16 cellular contexts compared by ENCODE assay signal in the genomic region with DNA sequence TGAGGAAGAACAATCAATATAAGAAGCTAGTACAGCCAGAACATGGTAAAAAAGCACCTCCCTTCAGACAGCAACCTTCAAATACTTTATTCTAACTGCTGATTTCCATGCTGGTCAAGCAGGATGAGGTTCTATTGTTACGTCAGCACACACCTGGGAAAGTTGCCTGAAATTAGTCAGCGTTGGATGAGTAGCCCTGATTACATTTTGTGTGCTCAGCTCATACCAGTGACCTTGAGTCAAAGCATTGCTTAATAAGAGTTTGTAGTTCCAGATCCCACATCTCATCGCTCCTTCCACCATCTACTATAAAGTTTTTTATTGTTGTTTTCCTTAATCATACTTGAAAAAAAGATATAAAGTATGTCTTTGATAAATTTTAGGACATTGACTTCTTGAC.
A peak's percentile ranks its signal among the peaks of the same experiment; 100 is the strongest.
DNase-seq lines count a peak whose midpoint lies in the region; ATAC-seq, FAIRE-seq and TF ChIP-seq lines count a peak whose summit lies in the region.
"Had no signal": no experiment of that assay in that cellular context is flagged by ENCODE, and none has a peak within 500 bp of the region (broad histone marks: within the 10 kb centered on the region; RNA-seq: fewer than 3 reads in every experiment).

No MANE protein-coding gene starts in this region.

- H3K27me3 ChIP-seq in bronchial epithelial cell (ENCODE audit: control insufficient read depth, insufficient read depth, low read length), result no peaks in the 10 kb centered on the region
- no peaks in the 10 kb centered on the region for H3K27me3 ChIP-seq in left lung
- H3K27me3 ChIP-seq in WERI-Rb-1 (ENCODE audit: insufficient read depth, low read depth, severe bottlenecking), result no peaks in the 10 kb centered on the region
- H3K27me3 ChIP-seq: esophagus squamous epithelium, upper lobe of right lung had no signal

- FAIRE-seq in bronchial epithelial cell (lab: Jason Lieb, UNC), result peak; percentile 85

- H3K4me3 ChIP-seq in AG09309 (ENCODE audit: control insufficient read depth, low read depth, low read length) (no peak overlapping the region), bronchial epithelial cell (ENCODE audit: low read depth, low read length) (no peak overlapping the region), left lung (no peak overlapping the region), WERI-Rb-1 (ENCODE audit: low read depth, low read length) (no peak overlapping the region)
- H3K4me3 ChIP-seq: esophagus squamous epithelium, upper lobe of right lung had no signal

- no peak overlapping the region for H3K27ac ChIP-seq in left lung
- H3K27ac ChIP-seq in WERI-Rb-1, result no peak overlapping the region
- H3K27ac ChIP-seq: esophagus squamous epithelium, HL-60, upper lobe of right lung had no signal

- H3K4me1 ChIP-seq in left lung, result no peaks in the 10 kb centered on the region
- H3K4me1 ChIP-seq: esophagus squamous epithelium, upper lobe of right lung had no signal

- H3K36me3 ChIP-seq in bronchial epithelial cell (ENCODE audit: control insufficient read depth, insufficient read depth, low read length), result no peaks in the 10 kb centered on the region
- no peaks in the 10 kb centered on the region for H3K36me3 ChIP-seq in left lung
- no peaks in the 10 kb centered on the region for H3K36me3 ChIP-seq in WERI-Rb-1
- H3K36me3 ChIP-seq: esophagus squamous epithelium, upper lobe of right lung had no signal

- DNase-seq in AG09309 (ENCODE audit: low read depth), result peak; percentile 86
- peak; percentile 4 for DNase-seq in LoVo (ENCODE audit: low spot score)
- peak; percentile 99 for DNase-seq in bronchial epithelial cell (ENCODE audit: low read depth)
- DNase-seq in left lung, result no peak
- no peak for DNase-seq in stimulated activated CD4-positive, alpha-beta T cell treated with anti-CD3 and anti-CD28 coated beads, Interleukin-1b, Interleukin-23, amount 100 ng/mL, for 48 hours
- DNase-seq in NCI-H82 treated with DMSO at 0.1 percent for 48 hours (lab: John Stamatoyannopoulos, UW; ENCODE audit: unreplicated experiment), result no peak
- DNase-seq in WERI-Rb-1, result no peak
- DNase-seq in foreskin melanocyte, result no peak
- DNase-seq: activated CD4-positive, alpha-beta T cell treated with anti-CD3 and anti-CD28 coated beads for 4 hours; central memory CD4-positive, alpha-beta T cell; esophagus squamous epithelium; NCI-H1048; NCI-H524 treated with DMSO at 0.1 percent for 48 hours; upper lobe of right lung had no signal

- TF ChIP-seq CTCF in AG09309 (IDR thresholded peaks at IDR 0.05; ENCODE audit: control insufficient read depth, insufficient read depth, low read depth, low read length, missing control alignments) (no peak), bronchial epithelial cell (IDR thresholded peaks at IDR 0.05; ENCODE audit: insufficient read depth, low read length, severe bottlenecking) (no peak), left lung (IDR thresholded peaks at IDR 0.05) (no peak), WERI-Rb-1 (IDR thresholded peaks at IDR 0.05; ENCODE audit: low read depth, low read length) (no peak)

- intact Hi-C loops in left lung (cut with DNase I), result no loop called here

- H3K9me3 ChIP-seq in left lung (no peaks in the 10 kb centered on the region), WERI-Rb-1 (ENCODE audit: severe bottlenecking) (no peaks in the 10 kb centered on the region)
- H3K9me3 ChIP-seq: esophagus squamous epithelium, upper lobe of right lung had no signal

- ATAC-seq in left lung, result peak; percentile 73
- ATAC-seq: left lobe of liver, upper lobe of right lung had no signal

Comparison
In these comparisons a context has a peak if more than half of its experiments do, and no peak if none do; other contexts are left out.
1. DNase-seq: peak in AG09309 (single experiment), LoVo (single experiment) and bronchial epithelial cell (single experiment); none in left lung (0 of 2), stimulated activated CD4-positive, alpha-beta T cell treated with anti-CD3 and anti-CD28 coated beads, Interleukin-1b, Interleukin-23, amount 100 ng/mL, for 48 hours (single experiment), NCI-H82 treated with DMSO at 0.1 percent for 48 hours (single experiment), WERI-Rb-1 (single experiment) and foreskin melanocyte (single experiment).